1 cellular context compared by ENCODE assay signal in genomic region chr10:119288574-119289001, GRCh38.
TF ChIP-seq lines count a peak whose summit lies in the region.

No MANE protein-coding gene starts in this region.

TF ChIP-seq in IMR-90, 13 proteins besides CTCF, POLR2A, EP300 and RAD21 (continued from another document):
- no peak for TF ChIP-seq ELK1 (IDR thresholded peaks at IDR 0.05; ENCODE audit: borderline replicate concordance, low read depth, low read length)
- TF ChIP-seq RCOR1 (IDR thresholded peaks at IDR 0.05; ENCODE audit: insufficient replicate concordance, low read length), result no peak
- no peak for TF ChIP-seq BHLHE40 (IDR thresholded peaks at IDR 0.05; ENCODE audit: low read depth, low read length)
- no peak for TF ChIP-seq SMC3 (IDR thresholded peaks at IDR 0.05; ENCODE audit: low read depth, low read length)
